9 cellular contexts compared by ENCODE assay signal in the genomic region with DNA sequence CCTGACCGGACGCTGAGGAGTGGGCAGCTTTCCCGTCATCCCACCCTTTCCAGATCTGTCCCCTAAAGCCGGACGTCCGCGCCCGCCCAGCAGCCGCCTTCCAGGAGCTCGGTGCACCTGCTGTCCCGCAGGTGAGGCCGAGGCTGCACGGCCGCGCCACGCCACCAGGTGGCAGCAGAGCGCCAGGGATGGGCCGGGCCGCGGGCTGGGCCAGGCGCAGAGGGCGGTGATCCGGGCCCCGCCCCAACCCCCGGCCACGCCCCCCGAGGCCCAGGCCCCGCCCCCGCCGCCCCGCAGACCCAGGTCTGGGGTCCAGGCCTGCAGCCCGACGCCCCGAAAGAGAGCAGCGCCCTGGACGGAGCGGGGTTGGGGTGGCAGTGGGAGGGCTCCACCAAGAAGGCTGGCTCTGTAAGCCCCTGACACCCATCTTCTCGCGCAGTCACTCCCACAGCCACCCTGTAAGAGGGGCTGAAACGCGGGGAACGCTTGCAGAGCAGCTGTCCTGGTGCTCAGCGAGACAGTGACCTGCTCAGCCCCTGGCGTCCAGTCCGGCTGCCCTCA. TPM values are rescaled to one million over a fixed set of nuclear protein-coding genes. Genes with fewer than 3 reads are reported as not detected.
DNase-seq lines count a peak whose midpoint lies in the region; ATAC-seq, FAIRE-seq and TF ChIP-seq lines count a peak whose summit lies in the region.
"Had no signal": no experiment of that assay in that cellular context is flagged by ENCODE, and none has a peak within 500 bp of the region (broad histone marks: within the 10 kb centered on the region; RNA-seq: fewer than 3 reads in every experiment).

No MANE protein-coding gene starts in this region.

- ATAC-seq in Right ventricle myocardium inferior (peak; percentile 85), HG02970 (IDR thresholded peaks at IDR 0.05; ENCODE audit: low FRiP score, unreplicated experiment) (no peak)

- H3K4me3 ChIP-seq in HFF-Myc (replicated peaks; ENCODE audit: low read depth, low read length), result no peak overlapping the region

- H3K27me3 Mint-ChIP-seq in progenitor cell of endocrine pancreas, result peaks cover 22% of the 10 kb centered on the region

- peaks cover 28% of the 10 kb centered on the region for H3K4me1 Mint-ChIP-seq in progenitor cell of endocrine pancreas (ENCODE audit: low read depth)

- H3K27ac Mint-ChIP-seq in progenitor cell of endocrine pancreas, result no peak overlapping the region

- TF ChIP-seq CTCF in HFF-Myc (IDR thresholded peaks at IDR 0.05; ENCODE audit: low read depth, low read length, missing control alignments) (peak; percentile 71), progenitor cell of endocrine pancreas (IDR thresholded peaks at IDR 0.05; ENCODE audit: unreplicated experiment) (peak; percentile 95)

- FAIRE-seq in urothelium cell line (lab: Jason Lieb, UNC), result peak; percentile 70
- FAIRE-seq: colon had no signal

- H3K36me3 Mint-ChIP-seq in progenitor cell of endocrine pancreas (ENCODE audit: insufficient read depth), result no peaks in the 10 kb centered on the region

- no peak overlapping the region for H3K4me3 Mint-ChIP-seq in progenitor cell of endocrine pancreas (ENCODE audit: low read depth)

- DNase-seq in DMS53 treated with DMSO at 0.1 percent for 48 hours (lab: John Stamatoyannopoulos, UW; ENCODE audit: unreplicated experiment), result peak; percentile 9
- no peak for DNase-seq in HFF-Myc (ENCODE audit: extremely low read depth, low read depth)
- DNase-seq in RPMI8226, result peak; percentile 78
- peak; percentile 69 for DNase-seq in activated gamma-delta T cell (lab: John Stamatoyannopoulos, UW)
- peak; percentile 85 for DNase-seq in Right ventricle myocardium inferior (ENCODE audit: missing footprints)
- peak; percentile 95 for DNase-seq in progenitor cell of endocrine pancreas (ENCODE audit: low spot score, unreplicated experiment)
- peak; percentile 96 for DNase-seq in urothelium cell line (ENCODE audit: low spot score)

- intact Hi-C loops in Right ventricle myocardium inferior (cut with DNase I), result loop anchor here (2.0 to 10.0 kb wide), 2 partner anchors 453 to 553 kb away; a partner anchor contains a TSS

- H3K9me3 Mint-ChIP-seq in progenitor cell of endocrine pancreas (ENCODE audit: low read depth), result no peaks in the 10 kb centered on the region

RNA-seq across cellular contexts. Expression of a gene that starts 32.2 kb away (rescaled TPM):
- not detected for total RNA-seq in Right ventricle myocardium inferior
- not detected in 2 replicates for total RNA-seq in progenitor cell of endocrine pancreas
